26 cellular contexts compared by ENCODE assay signal in the genomic region with DNA sequence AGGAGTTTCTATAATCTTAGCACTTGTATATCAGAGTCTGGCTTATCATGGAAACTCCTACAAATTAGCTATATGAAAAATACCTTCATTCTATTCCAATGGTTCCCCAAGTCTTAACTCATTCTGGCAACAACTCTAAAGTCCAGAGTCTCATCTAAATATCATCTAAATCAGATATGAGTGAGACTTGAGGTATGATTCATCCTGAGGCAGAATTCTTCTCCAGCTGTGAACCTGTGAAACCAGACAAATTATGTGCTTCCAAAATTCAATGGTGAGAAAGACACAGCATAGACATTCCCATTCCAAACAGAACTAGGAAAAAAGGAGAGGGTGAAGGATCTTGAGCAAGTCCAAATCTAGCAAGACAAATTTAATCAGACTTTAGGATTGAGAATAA.
DNase-seq lines count a peak whose midpoint lies in the region; ATAC-seq, FAIRE-seq and TF ChIP-seq lines count a peak whose summit lies in the region.
"Had no signal": no experiment of that assay in that cellular context is flagged by ENCODE, and none has a peak within 500 bp of the region (broad histone marks: within the 10 kb centered on the region; RNA-seq: fewer than 3 reads in every experiment).

No MANE protein-coding gene starts in this region.

- in situ Hi-C loops in GM23248 (cut with MboI) = no loop called here

- peaks cover 2% of the 10 kb centered on the region for H3K9me3 Mint-ChIP-seq in astrocyte (ENCODE audit: unreplicated experiment)

- H3F3A ChIP-seq in GM23248 (ENCODE audit: insufficient read depth) = peaks cover 7% of the 10 kb centered on the region; the same call in 1 of the 2 replicates

- H4K20me1 ChIP-seq in GM23248 (ENCODE audit: insufficient read depth) = no peaks in the 10 kb centered on the region
- H4K20me1 ChIP-seq in astrocyte (ENCODE audit: insufficient read depth, low read length) = no peaks in the 10 kb centered on the region

- ATAC-seq in thoracic aorta (ENCODE audit: insufficient number of reproducible peaks, low FRiP score, low read depth) (no peak), HG03432 (IDR thresholded peaks at IDR 0.05; ENCODE audit: unreplicated experiment) (no peak)
- ATAC-seq: Right ventricle myocardium inferior had no signal

- no peaks in the 10 kb centered on the region for H3K9me2 ChIP-seq in GM23248 (ENCODE audit: insufficient read depth)

- no peaks in the 10 kb centered on the region for H3K9me3 ChIP-seq in GM23248 (ENCODE audit: low read depth)
- H3K9me3 ChIP-seq in astrocyte (ENCODE audit: insufficient read depth, low read depth, low read length) = no peaks in the 10 kb centered on the region
- no peaks in the 10 kb centered on the region for H3K9me3 ChIP-seq in thoracic aorta
- H3K9me3 ChIP-seq: BE2C, SJCRH30 had no signal

- FAIRE-seq in astrocyte (lab: Jason Lieb, UNC) = no peak
- FAIRE-seq: GM12891, HTR-8/SVneo had no signal

- H3K36me3 Mint-ChIP-seq in astrocyte (ENCODE audit: low read depth, unreplicated experiment) = no peaks in the 10 kb centered on the region
- H3K36me3 Mint-ChIP-seq: CD14-positive monocyte; CD8-positive, alpha-beta memory T cell had no signal

- no peak overlapping the region for H3K27ac Mint-ChIP-seq in astrocyte (ENCODE audit: unreplicated experiment)
- H3K27ac Mint-ChIP-seq: CD14-positive monocyte; CD8-positive, alpha-beta memory T cell had no signal

- H3K27ac ChIP-seq in GM23248 (no peak overlapping the region), astrocyte (ENCODE audit: low read depth, low read length) (no peak overlapping the region), thoracic aorta (peak overlapping the region; percentile 38 to 51)
- H3K27ac ChIP-seq: SJCRH30 had no signal

- no peaks in the 10 kb centered on the region for H3K27me3 ChIP-seq in GM23248 (replicated peaks; ENCODE audit: insufficient read depth)
- no peaks in the 10 kb centered on the region for H3K27me3 ChIP-seq in astrocyte (ENCODE audit: insufficient read depth, low read length)
- no peaks in the 10 kb centered on the region for H3K27me3 ChIP-seq in thoracic aorta (replicated peaks; ENCODE audit: insufficient read depth)
- H3K27me3 ChIP-seq: BE2C, SJCRH30 had no signal

- H3K4me3 ChIP-seq in GM23248 (no peak overlapping the region), astrocyte (ENCODE audit: insufficient read depth, low read depth, low read length) (no peak overlapping the region), fibroblast of mammary gland (ENCODE audit: control insufficient read depth, low read depth, low read length) (no peak overlapping the region), thoracic aorta (no peak overlapping the region)
- H3K4me3 ChIP-seq: SJCRH30 had no signal

- H3K27me3 Mint-ChIP-seq in astrocyte (ENCODE audit: low read depth, unreplicated experiment) = no peaks in the 10 kb centered on the region

- no peak overlapping the region for H3K4me3 Mint-ChIP-seq in astrocyte (ENCODE audit: unreplicated experiment)
- H3K4me3 Mint-ChIP-seq: CD14-positive monocyte; CD8-positive, alpha-beta memory T cell had no signal

- H3K9ac ChIP-seq in GM23248 (no peak overlapping the region), astrocyte (ENCODE audit: low read length) (no peak overlapping the region)

- H3K4me2 ChIP-seq in GM23248 (ENCODE audit: unreplicated experiment) = no peak overlapping the region
- no peak overlapping the region for H3K4me2 ChIP-seq in astrocyte (ENCODE audit: low read length)

- H3K36me3 ChIP-seq in GM23248 (ENCODE audit: low read depth) (no peaks in the 10 kb centered on the region), astrocyte (ENCODE audit: insufficient read depth, low read length) (no peaks in the 10 kb centered on the region), thoracic aorta (no peaks in the 10 kb centered on the region)
- H3K36me3 ChIP-seq: BE2C, SJCRH30 had no signal

- no peaks in the 10 kb centered on the region for H3K79me2 ChIP-seq in GM23248 (ENCODE audit: insufficient read depth)
- H3K79me2 ChIP-seq in astrocyte (ENCODE audit: insufficient read depth, low read length) = no peaks in the 10 kb centered on the region

- peaks cover 15% of the 10 kb centered on the region for H3K4me1 ChIP-seq in GM23248 (ENCODE audit: insufficient read depth)
- no peaks in the 10 kb centered on the region for H3K4me1 ChIP-seq in astrocyte (ENCODE audit: insufficient read depth, low read length)
- H3K4me1 ChIP-seq in thoracic aorta (ENCODE audit: control insufficient read depth in 1 of 2, low read depth in 2 of 2) = peaks cover 43 to 94% of the 10 kb centered on the region in 2 donors
- H3K4me1 ChIP-seq: BE2C, SJCRH30 had no signal

- TF ChIP-seq CTCF in astrocyte (IDR thresholded peaks at IDR 0.05; ENCODE audit: insufficient read depth, low read depth, low read length) (no peak), fibroblast of mammary gland (conservative IDR thresholded peaks at IDR 0.05; ENCODE audit: control insufficient read depth, insufficient read depth, low read depth, low read length) (no peak), thoracic aorta (IDR thresholded peaks at IDR 0.05) (no peak)

- no peak overlapping the region for H2AFZ ChIP-seq in GM23248
- no peak overlapping the region for H2AFZ ChIP-seq in astrocyte (ENCODE audit: low read depth, low read length)

- peak; percentile 35 for DNase-seq in GM23248
- DNase-seq in astrocyte (ENCODE audit: low read depth) = peak; percentile 9
- peak; percentile 28 for DNase-seq in fibroblast of mammary gland (ENCODE audit: low read depth)
- DNase-seq in thoracic aorta (ENCODE audit: low spot score) = no peak
- DNase-seq in effector CD8-positive, alpha-beta T cell (lab: John Stamatoyannopoulos, UW) = no peak
- DNase-seq in GOT3 (lab: John Stamatoyannopoulos, UW) = no peak
- DNase-seq: 8988T; ACHN; BE2C; CD8-positive, alpha-beta memory T cell; DMS 273 treated with DMSO at 0.1 percent for 48 hours; DMS79; EL; GDM1; KBM-7; MM.1S; NCI-H2029; NCI-H446; NCI-H524 treated with DMSO at 0.1 percent for 48 hours; NCI-H774; SJCRH30 had no signal

- H3K4me1 Mint-ChIP-seq in astrocyte (ENCODE audit: low read depth, unreplicated experiment) = peaks cover 20% of the 10 kb centered on the region
- H3K4me1 Mint-ChIP-seq: CD14-positive monocyte; CD8-positive, alpha-beta memory T cell had no signal

Comparison
In these comparisons a context has a peak if more than half of its experiments do, and no peak if none do; other contexts are left out.
1. DNase-seq: peak in GM23248 (single experiment), astrocyte (single experiment) and fibroblast of mammary gland (single experiment); none in thoracic aorta (single experiment), effector CD8-positive, alpha-beta T cell (single experiment) and GOT3 (single experiment).
2. H3K27ac ChIP-seq: peak in thoracic aorta (2 of 2); none in GM23248 (single experiment) and astrocyte (single experiment).